Comparison of ENCODE assay signal across 2 cellular contexts in the genomic region with DNA sequence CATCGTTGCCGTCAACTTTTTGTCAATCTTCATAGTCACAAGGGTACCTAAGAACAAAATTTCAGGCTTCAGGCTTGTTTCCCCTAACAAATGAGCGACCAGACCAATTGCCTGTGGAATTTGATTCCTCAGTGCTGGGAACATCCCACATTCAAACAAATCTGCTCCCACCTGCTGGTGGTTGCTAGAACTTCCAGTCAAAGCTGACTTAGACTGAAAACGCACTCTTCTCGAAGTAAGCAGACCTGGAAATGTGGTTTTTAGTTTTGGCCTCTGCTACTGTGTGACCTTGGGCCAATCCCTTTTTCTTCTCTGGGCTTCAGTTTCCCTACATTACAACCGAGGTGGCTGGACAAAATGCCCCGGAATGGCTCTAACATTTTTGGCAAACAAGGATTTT.
TF ChIP-seq lines count a peak whose summit lies in the region.

No MANE protein-coding gene starts in this region.

TF ChIP-seq in K562, 482 proteins besides CTCF, POLR2A, EP300 and RAD21 (continued from another document):
- TF ChIP-seq, protein P1, sequence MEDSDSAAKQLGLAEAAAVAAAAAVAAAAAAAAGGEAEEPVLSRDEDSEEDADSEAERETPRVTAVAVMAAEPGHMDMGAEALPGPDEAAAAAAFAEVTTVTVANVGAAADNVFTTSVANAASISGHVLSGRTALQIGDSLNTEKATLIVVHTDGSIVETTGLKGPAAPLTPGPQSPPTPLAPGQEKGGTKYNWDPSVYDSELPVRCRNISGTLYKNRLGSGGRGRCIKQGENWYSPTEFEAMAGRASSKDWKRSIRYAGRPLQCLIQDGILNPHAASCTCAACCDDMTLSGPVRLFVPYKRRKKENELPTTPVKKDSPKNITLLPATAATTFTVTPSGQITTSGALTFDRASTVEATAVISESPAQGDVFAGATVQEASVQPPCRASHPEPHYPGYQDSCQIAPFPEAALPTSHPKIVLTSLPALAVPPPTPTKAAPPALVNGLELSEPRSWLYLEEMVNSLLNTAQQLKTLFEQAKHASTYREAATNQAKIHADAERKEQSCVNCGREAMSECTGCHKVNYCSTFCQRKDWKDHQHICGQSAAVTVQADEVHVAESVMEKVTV (CRISPR knock-in tag; IDR thresholded peaks at IDR 0.05): peak; percentile 53; the same call in 1 of the 2 replicates
- TF ChIP-seq, protein P2, sequence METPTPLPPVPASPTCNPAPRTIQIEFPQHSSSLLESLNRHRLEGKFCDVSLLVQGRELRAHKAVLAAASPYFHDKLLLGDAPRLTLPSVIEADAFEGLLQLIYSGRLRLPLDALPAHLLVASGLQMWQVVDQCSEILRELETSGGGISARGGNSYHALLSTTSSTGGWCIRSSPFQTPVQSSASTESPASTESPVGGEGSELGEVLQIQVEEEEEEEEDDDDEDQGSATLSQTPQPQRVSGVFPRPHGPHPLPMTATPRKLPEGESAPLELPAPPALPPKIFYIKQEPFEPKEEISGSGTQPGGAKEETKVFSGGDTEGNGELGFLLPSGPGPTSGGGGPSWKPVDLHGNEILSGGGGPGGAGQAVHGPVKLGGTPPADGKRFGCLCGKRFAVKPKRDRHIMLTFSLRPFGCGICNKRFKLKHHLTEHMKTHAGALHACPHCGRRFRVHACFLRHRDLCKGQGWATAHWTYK (CRISPR knock-in tag; IDR thresholded peaks at IDR 0.05): no peak
- TF ChIP-seq STAG1 (CRISPR knock-in tag; IDR thresholded peaks at IDR 0.05; ENCODE audit: borderline replicate concordance) (peak; percentile 84; the same call in 1 of the 2 replicates), XRCC5 (IDR thresholded peaks at IDR 0.05; ENCODE audit: low read depth, low read length) (no peak), JUND (IDR thresholded peaks at IDR 0.05; ENCODE audit: borderline replicate concordance, low read depth, low read length) (no peak), JUND (tag; IDR thresholded peaks at IDR 0.05; ENCODE audit: borderline replicate concordance, low read depth, low read length) (no peak), GABPB2 (CRISPR knock-in tag; conservative IDR thresholded peaks at IDR 0.05) (no peak), FOS (IDR thresholded peaks at IDR 0.05; ENCODE audit: extremely low read depth, insufficient read length) (no peak), ESRRB (CRISPR knock-in tag; IDR thresholded peaks at IDR 0.05; ENCODE audit: borderline replicate concordance) (no peak), SMC3 (conservative IDR thresholded peaks at IDR 0.05; ENCODE audit: insufficient read depth, low read depth, low read length) (peak; percentile 52), NR3C1 (CRISPR knock-in tag; IDR thresholded peaks at IDR 0.05) (no peak)
- TF ChIP-seq, protein P3, sequence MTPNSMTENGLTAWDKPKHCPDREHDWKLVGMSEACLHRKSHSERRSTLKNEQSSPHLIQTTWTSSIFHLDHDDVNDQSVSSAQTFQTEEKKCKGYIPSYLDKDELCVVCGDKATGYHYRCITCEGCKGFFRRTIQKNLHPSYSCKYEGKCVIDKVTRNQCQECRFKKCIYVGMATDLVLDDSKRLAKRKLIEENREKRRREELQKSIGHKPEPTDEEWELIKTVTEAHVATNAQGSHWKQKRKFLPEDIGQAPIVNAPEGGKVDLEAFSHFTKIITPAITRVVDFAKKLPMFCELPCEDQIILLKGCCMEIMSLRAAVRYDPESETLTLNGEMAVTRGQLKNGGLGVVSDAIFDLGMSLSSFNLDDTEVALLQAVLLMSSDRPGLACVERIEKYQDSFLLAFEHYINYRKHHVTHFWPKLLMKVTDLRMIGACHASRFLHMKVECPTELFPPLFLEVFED (CRISPR knock-in tag; conservative IDR thresholded peaks at IDR 0.05): no peak
- TF ChIP-seq, protein P4, sequence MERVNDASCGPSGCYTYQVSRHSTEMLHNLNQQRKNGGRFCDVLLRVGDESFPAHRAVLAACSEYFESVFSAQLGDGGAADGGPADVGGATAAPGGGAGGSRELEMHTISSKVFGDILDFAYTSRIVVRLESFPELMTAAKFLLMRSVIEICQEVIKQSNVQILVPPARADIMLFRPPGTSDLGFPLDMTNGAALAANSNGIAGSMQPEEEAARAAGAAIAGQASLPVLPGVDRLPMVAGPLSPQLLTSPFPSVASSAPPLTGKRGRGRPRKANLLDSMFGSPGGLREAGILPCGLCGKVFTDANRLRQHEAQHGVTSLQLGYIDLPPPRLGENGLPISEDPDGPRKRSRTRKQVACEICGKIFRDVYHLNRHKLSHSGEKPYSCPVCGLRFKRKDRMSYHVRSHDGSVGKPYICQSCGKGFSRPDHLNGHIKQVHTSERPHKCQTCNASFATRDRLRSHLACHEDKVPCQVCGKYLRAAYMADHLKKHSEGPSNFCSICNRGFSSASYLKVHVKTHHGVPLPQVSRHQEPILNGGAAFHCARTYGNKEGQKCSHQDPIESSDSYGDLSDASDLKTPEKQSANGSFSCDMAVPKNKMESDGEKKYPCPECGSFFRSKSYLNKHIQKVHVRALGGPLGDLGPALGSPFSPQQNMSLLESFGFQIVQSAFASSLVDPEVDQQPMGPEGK (CRISPR knock-in tag; IDR thresholded peaks at IDR 0.05; ENCODE audit: borderline replicate concordance): no peak
- TF ChIP-seq, protein P5, sequence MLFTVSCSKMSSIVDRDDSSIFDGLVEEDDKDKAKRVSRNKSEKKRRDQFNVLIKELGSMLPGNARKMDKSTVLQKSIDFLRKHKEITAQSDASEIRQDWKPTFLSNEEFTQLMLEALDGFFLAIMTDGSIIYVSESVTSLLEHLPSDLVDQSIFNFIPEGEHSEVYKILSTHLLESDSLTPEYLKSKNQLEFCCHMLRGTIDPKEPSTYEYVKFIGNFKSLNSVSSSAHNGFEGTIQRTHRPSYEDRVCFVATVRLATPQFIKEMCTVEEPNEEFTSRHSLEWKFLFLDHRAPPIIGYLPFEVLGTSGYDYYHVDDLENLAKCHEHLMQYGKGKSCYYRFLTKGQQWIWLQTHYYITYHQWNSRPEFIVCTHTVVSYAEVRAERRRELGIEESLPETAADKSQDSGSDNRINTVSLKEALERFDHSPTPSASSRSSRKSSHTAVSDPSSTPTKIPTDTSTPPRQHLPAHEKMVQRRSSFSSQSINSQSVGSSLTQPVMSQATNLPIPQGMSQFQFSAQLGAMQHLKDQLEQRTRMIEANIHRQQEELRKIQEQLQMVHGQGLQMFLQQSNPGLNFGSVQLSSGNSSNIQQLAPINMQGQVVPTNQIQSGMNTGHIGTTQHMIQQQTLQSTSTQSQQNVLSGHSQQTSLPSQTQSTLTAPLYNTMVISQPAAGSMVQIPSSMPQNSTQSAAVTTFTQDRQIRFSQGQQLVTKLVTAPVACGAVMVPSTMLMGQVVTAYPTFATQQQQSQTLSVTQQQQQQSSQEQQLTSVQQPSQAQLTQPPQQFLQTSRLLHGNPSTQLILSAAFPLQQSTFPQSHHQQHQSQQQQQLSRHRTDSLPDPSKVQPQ (CRISPR knock-in tag; IDR thresholded peaks at IDR 0.05; ENCODE audit: borderline replicate concordance): no peak
TF ChIP-seq in K562: peak in this region for 3.

TF ChIP-seq in liver, 16 proteins besides CTCF, POLR2A, EP300 and RAD21 (continued from another document):
- TF ChIP-seq HNF4A (conservative IDR thresholded peaks at IDR 0.05) (no peak), YY1 (IDR thresholded peaks at IDR 0.05) (no peak), TAF1 (conservative IDR thresholded peaks at IDR 0.05) (no peak), GABPA (IDR thresholded peaks at IDR 0.05 in 1 of 2, conservative IDR thresholded peaks at IDR 0.05 in 1 of 2) (no peak), FOXA1 (IDR thresholded peaks at IDR 0.05) (no peak), JUND (IDR thresholded peaks at IDR 0.05) (no peak), FOXA2 (IDR thresholded peaks at IDR 0.05) (no peak), EGR1 (IDR thresholded peaks at IDR 0.05; ENCODE audit: low read depth in 2 of 2) (no peak), RXRA (IDR thresholded peaks at IDR 0.05) (no peak), HNF4G (IDR thresholded peaks at IDR 0.05) (no peak)
- TF ChIP-seq, protein P6, sequence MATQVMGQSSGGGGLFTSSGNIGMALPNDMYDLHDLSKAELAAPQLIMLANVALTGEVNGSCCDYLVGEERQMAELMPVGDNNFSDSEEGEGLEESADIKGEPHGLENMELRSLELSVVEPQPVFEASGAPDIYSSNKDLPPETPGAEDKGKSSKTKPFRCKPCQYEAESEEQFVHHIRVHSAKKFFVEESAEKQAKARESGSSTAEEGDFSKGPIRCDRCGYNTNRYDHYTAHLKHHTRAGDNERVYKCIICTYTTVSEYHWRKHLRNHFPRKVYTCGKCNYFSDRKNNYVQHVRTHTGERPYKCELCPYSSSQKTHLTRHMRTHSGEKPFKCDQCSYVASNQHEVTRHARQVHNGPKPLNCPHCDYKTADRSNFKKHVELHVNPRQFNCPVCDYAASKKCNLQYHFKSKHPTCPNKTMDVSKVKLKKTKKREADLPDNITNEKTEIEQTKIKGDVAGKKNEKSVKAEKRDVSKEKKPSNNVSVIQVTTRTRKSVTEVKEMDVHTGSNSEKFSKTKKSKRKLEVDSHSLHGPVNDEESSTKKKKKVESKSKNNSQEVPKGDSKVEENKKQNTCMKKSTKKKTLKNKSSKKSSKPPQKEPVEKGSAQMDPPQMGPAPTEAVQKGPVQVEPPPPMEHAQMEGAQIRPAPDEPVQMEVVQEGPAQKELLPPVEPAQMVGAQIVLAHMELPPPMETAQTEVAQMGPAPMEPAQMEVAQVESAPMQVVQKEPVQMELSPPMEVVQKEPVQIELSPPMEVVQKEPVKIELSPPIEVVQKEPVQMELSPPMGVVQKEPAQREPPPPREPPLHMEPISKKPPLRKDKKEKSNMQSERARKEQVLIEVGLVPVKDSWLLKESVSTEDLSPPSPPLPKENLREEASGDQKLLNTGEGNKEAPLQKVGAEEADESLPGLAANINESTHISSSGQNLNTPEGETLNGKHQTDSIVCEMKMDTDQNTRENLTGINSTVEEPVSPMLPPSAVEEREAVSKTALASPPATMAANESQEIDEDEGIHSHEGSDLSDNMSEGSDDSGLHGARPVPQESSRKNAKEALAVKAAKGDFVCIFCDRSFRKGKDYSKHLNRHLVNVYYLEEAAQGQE (IDR thresholded peaks at IDR 0.05): no peak
- TF ChIP-seq, protein P7, sequence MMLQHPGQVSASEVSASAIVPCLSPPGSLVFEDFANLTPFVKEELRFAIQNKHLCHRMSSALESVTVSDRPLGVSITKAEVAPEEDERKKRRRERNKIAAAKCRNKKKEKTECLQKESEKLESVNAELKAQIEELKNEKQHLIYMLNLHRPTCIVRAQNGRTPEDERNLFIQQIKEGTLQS (IDR thresholded peaks at IDR 0.05): no peak
